In genomic region chr5:1101991-1102713, GRCh38 we compare ENCODE assay signal across 9 cellular contexts. TPM values are rescaled to one million over a fixed set of nuclear protein-coding genes. Genes with fewer than 3 reads are reported as not detected.
DNase-seq lines count a peak whose midpoint lies in the region; ATAC-seq and TF ChIP-seq lines count a peak whose summit lies in the region.
"Had no signal": no experiment of that assay in that cellular context is flagged by ENCODE, and none has a peak within 500 bp of the region (broad histone marks: within the 10 kb centered on the region; RNA-seq: fewer than 3 reads in every experiment).

No MANE protein-coding gene starts in this region.

- no peak overlapping the region for H3K27ac ChIP-seq in SJSA1

- H3K27ac Mint-ChIP-seq in naive B cell = peak overlapping the region in 3 of 6 donors; percentile 7 to 75 (median 50)

- ATAC-seq in naive B cell (ENCODE audit: low read depth in 2 of 2) (no peak), HG03565 (IDR thresholded peaks at IDR 0.05; ENCODE audit: unreplicated experiment) (no peak), HG02610 (IDR thresholded peaks at IDR 0.05; ENCODE audit: unreplicated experiment) (no peak)

- H3K27me3 ChIP-seq in BE2C (no peaks in the 10 kb centered on the region), SJSA1 (replicated peaks) (no peaks in the 10 kb centered on the region)

- H3K4me1 Mint-ChIP-seq in naive B cell = peaks cover 22 to 58% (median 32%) of the 10 kb centered on the region in 3 donors

- H3K9me3 ChIP-seq in BE2C (no peaks in the 10 kb centered on the region), SJSA1 (replicated peaks) (no peaks in the 10 kb centered on the region)

- H3K27me3 Mint-ChIP-seq in naive B cell = no peaks in the 10 kb centered on the region

- no peaks in the 10 kb centered on the region for H3K36me3 Mint-ChIP-seq in naive B cell

- H3K4me1 ChIP-seq in BE2C (peaks cover 32% of the 10 kb centered on the region), SJSA1 (replicated peaks) (peaks cover 19% of the 10 kb centered on the region)

- H3K9me3 Mint-ChIP-seq in naive B cell = no peaks in the 10 kb centered on the region

- DNase-seq in BE2C = peak; percentile 58
- peak; percentile 82 to 94 for DNase-seq in SJSA1 (ENCODE audit: low read depth in 1 of 2, low spot score in 2 of 2)
- DNase-seq in foreskin melanocyte = peak; percentile 52
- no peak for DNase-seq in naive B cell
- no peak for DNase-seq in activated CD4-positive, alpha-beta T cell treated with anti-CD3 and anti-CD28 coated beads, Interleukin-2, amount 50 U/mL, for 4 hours
- DNase-seq in NCI-H510A (lab: John Stamatoyannopoulos, UW) = no peak
- DNase-seq: NCI-H1930 had no signal

- H3K4me3 ChIP-seq in BE2C (ENCODE audit: low read depth, low read length) = peak overlapping the region; percentile 36
- H3K4me3 ChIP-seq in SJSA1 = no peak overlapping the region

- H3K4me3 Mint-ChIP-seq in naive B cell = peak overlapping the region in 7 of 8 donors; percentile 12 to 80 (median 29)

- H3K36me3 ChIP-seq in BE2C (no peaks in the 10 kb centered on the region), SJSA1 (no peaks in the 10 kb centered on the region; the same call in 1 of the 2 replicates)

- TF ChIP-seq CTCF in BE2C (IDR thresholded peaks at IDR 0.05; ENCODE audit: low read depth, low read length) = no peak

RNA-seq across cellular contexts. Expression of gene SLC12A7, which starts 9.7 kb away (rescaled TPM):
- 44.2 TPM for polyA plus RNA-seq in BE2C (2012; ENCODE audit: insufficient read depth, insufficient read length, low read depth)
- 11.9 and 16.9 TPM in 2 replicates for total RNA-seq in SJSA1 (2014; rRNA removed; shearing (Covaris generic))
- 10 to 100 TPM in 1 of 6 donors, 1 to 10 TPM in 5; 1.9 to 15.6 (median 5.8) TPM for polyA plus RNA-seq in naive B cell (ENCODE audit: low read depth in 6 of 6)

Comparison
In these comparisons a context has a peak if more than half of its experiments do, and no peak if none do; other contexts are left out.
1. DNase-seq: peak in BE2C (single experiment), SJSA1 (2 of 2) and foreskin melanocyte (single experiment); none in naive B cell (single experiment), activated CD4-positive, alpha-beta T cell treated with anti-CD3 and anti-CD28 coated beads, Interleukin-2, amount 50 U/mL, for 4 hours (0 of 2) and NCI-H510A (single experiment).